In the genomic region with DNA sequence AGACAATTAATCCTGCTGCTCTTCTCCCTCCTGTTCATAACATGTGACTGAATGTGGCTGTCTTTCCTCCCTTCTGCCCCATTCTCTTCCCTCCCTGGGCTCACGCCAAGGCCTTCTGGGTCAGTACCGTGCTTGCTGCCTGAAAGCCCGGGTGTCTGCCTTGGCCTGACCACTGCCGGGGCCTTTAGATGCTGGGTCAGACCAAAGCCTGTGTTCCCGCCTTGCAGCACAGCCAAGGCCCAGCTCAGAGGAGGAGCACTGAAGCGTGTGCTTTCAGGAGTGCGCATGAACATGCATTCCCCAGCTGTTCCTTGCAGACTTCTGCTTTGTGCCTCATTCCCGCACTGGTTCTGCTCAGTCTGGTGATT, we compare ENCODE assay signal across 11 cellular contexts. TPM values are rescaled to one million over a fixed set of nuclear protein-coding genes. Genes with fewer than 3 reads are reported as not detected.
DNase-seq lines count a peak whose midpoint lies in the region; ATAC-seq, FAIRE-seq and TF ChIP-seq lines count a peak whose summit lies in the region.
"Had no signal": no experiment of that assay in that cellular context is flagged by ENCODE, and none has a peak within 500 bp of the region (broad histone marks: within the 10 kb centered on the region; RNA-seq: fewer than 3 reads in every experiment).

No MANE protein-coding gene starts in this region.

- H3K4ac ChIP-seq in mesendoderm (ENCODE audit: low read depth, low read length), result no peak overlapping the region

- no peaks in the 10 kb centered on the region for H3K27me3 ChIP-seq in mesendoderm (ENCODE audit: insufficient read depth, low read length, poor library complexity)

- no CpG with 5 or more reads among the region's 8 CpGs for WGBS in mesendoderm (ENCODE audit: extremely low coverage, insufficient coverage, low lambda C conversion rate)

- H3K79me1 ChIP-seq in mesendoderm (ENCODE audit: low read length), result no peaks in the 10 kb centered on the region

- no peak overlapping the region for H2AK5ac ChIP-seq in mesendoderm (ENCODE audit: low read length)

- no peak overlapping the region for H3K56ac ChIP-seq in mesendoderm (ENCODE audit: low read length)

- no peak overlapping the region for H4K5ac ChIP-seq in mesendoderm (ENCODE audit: low read length)

- no peaks in the 10 kb centered on the region for H3K79me2 ChIP-seq in mesendoderm (ENCODE audit: control insufficient read depth, insufficient read depth, low read length)

- H2BK5ac ChIP-seq in mesendoderm (ENCODE audit: low read length), result no peak overlapping the region

- H3K9me3 ChIP-seq in kidney (ENCODE audit: control insufficient read depth in 1 of 2, low read length in 2 of 2), result no peaks in the 10 kb centered on the region
- H3K9me3 ChIP-seq: suprapubic skin had no signal

- H4K8ac ChIP-seq in mesendoderm (ENCODE audit: low read depth, low read length), result no peak overlapping the region

- no peak for ATAC-seq in GM21786 (IDR thresholded peaks at IDR 0.05; ENCODE audit: unreplicated experiment)
- ATAC-seq in HG03139 (IDR thresholded peaks at IDR 0.05; ENCODE audit: unreplicated experiment), result no peak
- ATAC-seq: activated naive CD8-positive, alpha-beta T cell treated with anti-CD3 and anti-CD28 coated beads, Interleukin-2, amount 50 U/mL, for 24 hours had no signal

- no peak overlapping the region for H3K23ac ChIP-seq in mesendoderm (ENCODE audit: low read length)

- H3K27ac ChIP-seq in caudate nucleus (ENCODE audit: low read depth, low read length) (peak overlapping the region; percentile 69), kidney (ENCODE audit: low read depth in 2 of 2, low read length in 2 of 2) (peak overlapping the region in 1 of 2 donors; percentile 59), mesendoderm (ENCODE audit: low read depth, low read length) (no peak overlapping the region)
- H3K27ac ChIP-seq: suprapubic skin had no signal

- TF ChIP-seq CTCF in kidney (IDR thresholded peaks at IDR 0.05; ENCODE audit: borderline replicate concordance, extremely low read depth, insufficient read depth), result no peak

- H3K4me1 ChIP-seq in kidney (ENCODE audit: control insufficient read depth in 1 of 2, insufficient read depth in 1 of 2, low read depth in 1 of 2, low read length in 2 of 2) (peaks cover 6 to 15% of the 10 kb centered on the region in 2 donors), mesendoderm (ENCODE audit: control insufficient read depth, low read depth, low read length) (no peaks in the 10 kb centered on the region)

- no peak for FAIRE-seq in kidney (lab: Jason Lieb, UNC)

- H3K9ac ChIP-seq in kidney (ENCODE audit: low read length in 2 of 2) (no peak overlapping the region), mesendoderm (ENCODE audit: low read length) (no peak overlapping the region)

- H2BK120ac ChIP-seq in mesendoderm (ENCODE audit: low read depth, low read length), result no peak overlapping the region

- H2BK15ac ChIP-seq in mesendoderm (replicated peaks; ENCODE audit: low read depth), result no peak overlapping the region

- intact Hi-C loops in kidney (cut with DNase I), result no loop called here
- intact Hi-C loops in posterior cingulate gyrus (cut with DNase I), result no loop called here

- H3K18ac ChIP-seq in mesendoderm (ENCODE audit: low read length), result no peak overlapping the region

- DNase-seq in C1 segment of cervical spinal cord (lab: John Stamatoyannopoulos, UW) (peak in 8 of 14 donors; percentile 4 to 35 (median 24)), caudate nucleus (lab: John Stamatoyannopoulos, UW) (peak in 32 of 61 donors; percentile 8 to 66 (median 34)), kidney (peak; percentile 91), posterior cingulate gyrus (peak; percentile 17 to 93 (median 54)), NCI-H526 (lab: John Stamatoyannopoulos, UW) (no peak), mesendoderm (no peak)
- DNase-seq: activated naive CD8-positive, alpha-beta T cell treated with anti-CD3 and anti-CD28 coated beads, Interleukin-2, amount 50 U/mL, for 24 hours; NCI-H1930 had no signal

- no peaks in the 10 kb centered on the region for H3K36me3 ChIP-seq in kidney (ENCODE audit: control insufficient read depth in 1 of 2, insufficient read depth in 2 of 2, low read length in 2 of 2)
- H3K36me3 ChIP-seq in mesendoderm (ENCODE audit: control insufficient read depth, insufficient read depth, low read length), result no peaks in the 10 kb centered on the region
- H3K36me3 ChIP-seq: suprapubic skin had no signal

- H3K4me3 ChIP-seq in kidney (ENCODE audit: low read length in 2 of 2), result no peak overlapping the region
- H3K4me3 ChIP-seq in mesendoderm (ENCODE audit: low read length), result no peak overlapping the region
- H3K4me3 ChIP-seq: suprapubic skin had no signal

- no peak overlapping the region for H3K4me2 ChIP-seq in mesendoderm (ENCODE audit: low read length)

RNA-seq across cellular contexts. Expression of gene SARS1, which starts 27.0 kb away (rescaled TPM):
- 181 TPM for total RNA-seq in kidney
- 114 TPM for polyA plus RNA-seq in kidney (ENCODE audit: insufficient read depth, low read depth, low replicate concordance)
- 108 TPM for polyA plus RNA-seq in mesendoderm (2013, experiment 1 of 2)
- 110 TPM for polyA plus RNA-seq in mesendoderm (2013, experiment 2 of 2)

Comparison
In these comparisons a context has a peak if more than half of its experiments do, and no peak if none do; other contexts are left out.
1. DNase-seq: peak in C1 segment of cervical spinal cord (8 of 14), caudate nucleus (32 of 61), kidney (single experiment) and posterior cingulate gyrus (10 of 10); none in NCI-H526 (0 of 2) and mesendoderm (single experiment).